ENCODE assay signal across 2 cellular contexts in the genomic region with DNA sequence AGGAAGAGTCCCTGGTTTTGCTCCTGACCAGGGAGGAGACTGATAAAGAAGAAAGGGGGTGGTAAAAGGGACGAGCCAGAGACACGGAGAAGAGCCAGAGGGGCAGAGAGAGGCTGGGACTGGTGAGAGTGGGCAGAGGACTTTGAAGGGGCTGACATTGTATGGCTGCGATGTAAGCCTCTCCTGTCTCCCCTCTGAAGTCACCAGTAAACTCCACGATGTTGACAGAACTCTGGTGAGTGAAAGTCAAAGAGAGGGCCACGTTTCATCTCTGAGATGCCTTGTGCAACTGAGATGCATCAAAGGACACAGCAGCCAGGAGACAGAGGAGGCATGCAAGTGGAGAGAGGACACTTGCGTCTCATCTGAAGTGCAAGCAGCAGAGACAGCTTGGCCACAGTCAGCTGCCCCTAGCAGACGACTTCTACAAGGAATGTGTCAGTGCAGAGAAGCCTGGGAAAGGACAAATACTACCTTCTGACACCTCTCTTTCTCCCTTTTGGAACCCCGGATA.
TF ChIP-seq lines count a peak whose summit lies in the region.

No MANE protein-coding gene starts in this region.

TF ChIP-seq in GM23338, 12 proteins besides CTCF, POLR2A, EP300 and RAD21 (continued from another document):
- TF ChIP-seq, protein P1, sequence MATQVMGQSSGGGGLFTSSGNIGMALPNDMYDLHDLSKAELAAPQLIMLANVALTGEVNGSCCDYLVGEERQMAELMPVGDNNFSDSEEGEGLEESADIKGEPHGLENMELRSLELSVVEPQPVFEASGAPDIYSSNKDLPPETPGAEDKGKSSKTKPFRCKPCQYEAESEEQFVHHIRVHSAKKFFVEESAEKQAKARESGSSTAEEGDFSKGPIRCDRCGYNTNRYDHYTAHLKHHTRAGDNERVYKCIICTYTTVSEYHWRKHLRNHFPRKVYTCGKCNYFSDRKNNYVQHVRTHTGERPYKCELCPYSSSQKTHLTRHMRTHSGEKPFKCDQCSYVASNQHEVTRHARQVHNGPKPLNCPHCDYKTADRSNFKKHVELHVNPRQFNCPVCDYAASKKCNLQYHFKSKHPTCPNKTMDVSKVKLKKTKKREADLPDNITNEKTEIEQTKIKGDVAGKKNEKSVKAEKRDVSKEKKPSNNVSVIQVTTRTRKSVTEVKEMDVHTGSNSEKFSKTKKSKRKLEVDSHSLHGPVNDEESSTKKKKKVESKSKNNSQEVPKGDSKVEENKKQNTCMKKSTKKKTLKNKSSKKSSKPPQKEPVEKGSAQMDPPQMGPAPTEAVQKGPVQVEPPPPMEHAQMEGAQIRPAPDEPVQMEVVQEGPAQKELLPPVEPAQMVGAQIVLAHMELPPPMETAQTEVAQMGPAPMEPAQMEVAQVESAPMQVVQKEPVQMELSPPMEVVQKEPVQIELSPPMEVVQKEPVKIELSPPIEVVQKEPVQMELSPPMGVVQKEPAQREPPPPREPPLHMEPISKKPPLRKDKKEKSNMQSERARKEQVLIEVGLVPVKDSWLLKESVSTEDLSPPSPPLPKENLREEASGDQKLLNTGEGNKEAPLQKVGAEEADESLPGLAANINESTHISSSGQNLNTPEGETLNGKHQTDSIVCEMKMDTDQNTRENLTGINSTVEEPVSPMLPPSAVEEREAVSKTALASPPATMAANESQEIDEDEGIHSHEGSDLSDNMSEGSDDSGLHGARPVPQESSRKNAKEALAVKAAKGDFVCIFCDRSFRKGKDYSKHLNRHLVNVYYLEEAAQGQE (IDR thresholded peaks at IDR 0.05; ENCODE audit: unreplicated experiment), result no peak
- no peak for TF ChIP-seq JUNB (IDR thresholded peaks at IDR 0.05; ENCODE audit: unreplicated experiment)
- TF ChIP-seq CREB1 (CRISPR knock-in tag; IDR thresholded peaks at IDR 0.05; ENCODE audit: low read depth), result no peak

TF ChIP-seq in H1, 55 proteins besides CTCF, POLR2A, EP300 and RAD21 (continued from another document):
- TF ChIP-seq, protein P2, sequence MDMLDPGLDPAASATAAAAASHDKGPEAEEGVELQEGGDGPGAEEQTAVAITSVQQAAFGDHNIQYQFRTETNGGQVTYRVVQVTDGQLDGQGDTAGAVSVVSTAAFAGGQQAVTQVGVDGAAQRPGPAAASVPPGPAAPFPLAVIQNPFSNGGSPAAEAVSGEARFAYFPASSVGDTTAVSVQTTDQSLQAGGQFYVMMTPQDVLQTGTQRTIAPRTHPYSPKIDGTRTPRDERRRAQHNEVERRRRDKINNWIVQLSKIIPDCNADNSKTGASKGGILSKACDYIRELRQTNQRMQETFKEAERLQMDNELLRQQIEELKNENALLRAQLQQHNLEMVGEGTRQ (IDR thresholded peaks at IDR 0.05; ENCODE audit: low read length), result no peak
- no peak for TF ChIP-seq FOSL1 (IDR thresholded peaks at IDR 0.05; ENCODE audit: insufficient read depth, low read depth, low read length)
- TF ChIP-seq JUND (IDR thresholded peaks at IDR 0.05; ENCODE audit: low read length), result no peak
- no peak for TF ChIP-seq SIN3A (conservative IDR thresholded peaks at IDR 0.05 in 1 of 2, IDR thresholded peaks at IDR 0.05 in 1 of 2; ENCODE audit: low read depth in 1 of 2, low read length in 2 of 2)
- no peak for TF ChIP-seq RNF2 (IDR thresholded peaks at IDR 0.05; ENCODE audit: borderline replicate concordance, low read depth, low read length, missing control alignments, poor library complexity, severe bottlenecking)
- no peak for TF ChIP-seq SUZ12 (IDR thresholded peaks at IDR 0.05; ENCODE audit: low read length)
- TF ChIP-seq BCL11A (IDR thresholded peaks at IDR 0.05; ENCODE audit: low read depth in 2 of 2, low read length in 2 of 2), result no peak
